In genomic region chr2:191244350-191244749, GRCh38 we compare ENCODE assay signal across 1 cellular context.
TF ChIP-seq lines count a peak whose summit lies in the region.

No MANE protein-coding gene starts in this region.

TF ChIP-seq in A549, 52 proteins besides CTCF, POLR2A, EP300 and RAD21 (continued from another document):
- TF ChIP-seq HMGXB4 (CRISPR knock-in tag; IDR thresholded peaks at IDR 0.05; ENCODE audit: borderline replicate concordance): no peak
